ENCODE assay signal across 24 cellular contexts in genomic region chr6:91185072-91185471, GRCh38.
"Had no signal": no experiment of that assay in that cellular context is flagged by ENCODE, and none has a peak within 500 bp of the region (broad histone marks: within the 10 kb centered on the region; RNA-seq: fewer than 3 reads in every experiment).

No MANE protein-coding gene starts in this region.

- H3K4me3 ChIP-seq: lung, neural progenitor cell, prostate gland, right atrium auricular region, sigmoid colon, skin epidermis, spleen, testis, tibial artery had no signal

- H3K4me3 Mint-ChIP-seq: memory B cell; naive thymus-derived CD4-positive, alpha-beta T cell; nephron; neural progenitor cell; stimulated activated memory B cell treated with anti-CD40 and anti-IgM and Interleukin-4, amounts not matched to agents 10 μg/mL and 1 μg/mL and 100 μg/mL, for 72 hours; type B pancreatic cell had no signal

- H3K36me3 Mint-ChIP-seq: memory B cell; naive thymus-derived CD4-positive, alpha-beta T cell; stimulated activated memory B cell treated with anti-CD40 and anti-IgM and Interleukin-4, amounts not matched to agents 10 μg/mL and 1 μg/mL and 100 μg/mL, for 72 hours; type B pancreatic cell had no signal

- H3K9ac ChIP-seq: neural progenitor cell had no signal

- H3K9me3 ChIP-seq: prostate gland, right atrium auricular region, sigmoid colon, testis, tibial artery had no signal

- H3K4me1 ChIP-seq: foreskin keratinocyte, neural progenitor cell, prostate gland, right atrium auricular region, sigmoid colon, spleen, testis, tibial artery had no signal

- FAIRE-seq: kidney had no signal

- H3K27me3 Mint-ChIP-seq: memory B cell; naive thymus-derived CD4-positive, alpha-beta T cell; stimulated activated memory B cell treated with anti-CD40 and anti-IgM and Interleukin-4, amounts not matched to agents 10 μg/mL and 1 μg/mL and 100 μg/mL, for 72 hours had no signal

- H2AFZ ChIP-seq: neural progenitor cell had no signal

- H3K27ac Mint-ChIP-seq: memory B cell; naive thymus-derived CD4-positive, alpha-beta T cell; nephron; neural progenitor cell; stimulated activated memory B cell treated with anti-CD40 and anti-IgM and Interleukin-4, amounts not matched to agents 10 μg/mL and 1 μg/mL and 100 μg/mL, for 72 hours; type B pancreatic cell had no signal

- ATAC-seq: esophagus mucosa; foreskin keratinocyte; left lobe of liver; naive thymus-derived CD4-positive, alpha-beta T cell; stimulated activated memory B cell treated with anti-CD40 and anti-IgM and Interleukin-4, amounts not matched to agents 10 μg/mL and 1 μg/mL and 100 μg/mL, for 72 hours; stimulated activated naive CD8-positive, alpha-beta T cell treated with anti-CD3 and anti-CD28 coated beads, Interleukin-15, Interleukin-2, amounts not matched to agents 100 U/mL and 50 U/mL, for 24 hours had no signal

- DNase-seq: cortex of kidney; hypothalamus; kidney; naive thymus-derived CD4-positive, alpha-beta T cell; sigmoid colon; spleen; stimulated activated CD4-positive, alpha-beta T cell treated with anti-CD3 and anti-CD28 coated beads, Interleukin-4, amount 100 ng/mL, for 4 hours; stimulated activated naive CD8-positive, alpha-beta T cell treated with anti-CD3 and anti-CD28 coated beads, Interleukin-15, Interleukin-2, amounts not matched to agents 100 U/mL and 50 U/mL, for 24 hours; substantia nigra; testis; tibial artery had no signal

- H3K36me3 ChIP-seq: neural progenitor cell, prostate gland, right atrium auricular region, sigmoid colon, spleen, tibial artery had no signal

- H3K27me3 ChIP-seq: foreskin keratinocyte, neural progenitor cell, right atrium auricular region, sigmoid colon, spleen, testis, tibial artery had no signal

- H3K4me1 Mint-ChIP-seq: memory B cell; naive thymus-derived CD4-positive, alpha-beta T cell; nephron; neural progenitor cell; stimulated activated memory B cell treated with anti-CD40 and anti-IgM and Interleukin-4, amounts not matched to agents 10 μg/mL and 1 μg/mL and 100 μg/mL, for 72 hours had no signal

- H3K27ac ChIP-seq: epithelial cell of prostate, foreskin keratinocyte, neural progenitor cell, prostate gland, right atrium auricular region, sigmoid colon, skin epidermis, spleen, testis, tibial artery had no signal

- H3K4me2 ChIP-seq: neural progenitor cell had no signal
